ENCODE assay signal across 1 cellular context in the genomic region with DNA sequence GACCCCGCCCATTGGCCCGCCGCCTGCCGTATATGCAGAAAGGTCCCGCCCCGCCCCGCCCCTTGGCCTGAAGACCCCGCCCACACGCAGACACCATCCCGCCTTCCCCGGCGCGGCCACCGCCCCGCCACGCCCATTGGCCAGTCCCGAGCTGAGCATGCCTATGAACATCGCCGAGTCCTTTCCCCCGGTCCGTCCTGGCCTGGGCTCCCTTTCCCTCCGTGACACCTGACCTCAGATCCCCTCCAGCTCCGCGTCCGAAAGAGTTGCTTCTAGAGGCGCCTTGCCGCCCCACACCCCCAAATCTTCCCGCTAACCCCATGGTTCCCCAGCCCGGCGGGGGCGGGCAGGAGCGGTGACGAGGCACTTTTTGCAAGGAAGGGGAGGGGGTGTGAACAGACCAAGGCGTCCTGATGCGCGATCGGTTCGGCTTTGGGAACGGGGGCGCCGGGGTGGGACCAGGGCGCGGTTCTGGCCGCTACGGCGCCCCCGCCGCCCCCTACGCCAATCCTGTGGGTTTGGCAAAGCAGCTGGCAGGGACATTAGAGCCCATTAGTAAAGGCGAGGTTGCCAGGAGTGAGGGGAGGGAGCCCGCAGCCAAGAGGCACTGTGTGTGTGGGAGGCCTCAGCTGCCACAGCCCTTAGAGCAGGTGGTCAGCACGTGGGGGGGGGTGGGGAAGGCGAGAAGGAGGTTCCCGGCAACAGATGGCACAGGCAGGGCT.
TF ChIP-seq lines count a peak whose summit lies in the region.

No MANE protein-coding gene starts in this region.

TF ChIP-seq in GM12878, 131 proteins besides CTCF, POLR2A, EP300 and RAD21 (continues in another document):
- TF ChIP-seq NR2C1 (IDR thresholded peaks at IDR 0.05) = no peak
- TF ChIP-seq WRNIP1 (IDR thresholded peaks at IDR 0.05; ENCODE audit: borderline replicate concordance, low read depth, low read length) = no peak
- TF ChIP-seq IRF4 (IDR thresholded peaks at IDR 0.05; ENCODE audit: low read depth, low read length) = no peak
- no peak for TF ChIP-seq TARDBP (IDR thresholded peaks at IDR 0.05; ENCODE audit: borderline replicate concordance)
- no peak for TF ChIP-seq NFXL1 (IDR thresholded peaks at IDR 0.05; ENCODE audit: borderline replicate concordance)
- TF ChIP-seq, protein P1, sequence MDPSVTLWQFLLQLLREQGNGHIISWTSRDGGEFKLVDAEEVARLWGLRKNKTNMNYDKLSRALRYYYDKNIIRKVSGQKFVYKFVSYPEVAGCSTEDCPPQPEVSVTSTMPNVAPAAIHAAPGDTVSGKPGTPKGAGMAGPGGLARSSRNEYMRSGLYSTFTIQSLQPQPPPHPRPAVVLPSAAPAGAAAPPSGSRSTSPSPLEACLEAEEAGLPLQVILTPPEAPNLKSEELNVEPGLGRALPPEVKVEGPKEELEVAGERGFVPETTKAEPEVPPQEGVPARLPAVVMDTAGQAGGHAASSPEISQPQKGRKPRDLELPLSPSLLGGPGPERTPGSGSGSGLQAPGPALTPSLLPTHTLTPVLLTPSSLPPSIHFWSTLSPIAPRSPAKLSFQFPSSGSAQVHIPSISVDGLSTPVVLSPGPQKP (IDR thresholded peaks at IDR 0.05; ENCODE audit: low read depth, low read length) = no peak
- TF ChIP-seq, protein P2, sequence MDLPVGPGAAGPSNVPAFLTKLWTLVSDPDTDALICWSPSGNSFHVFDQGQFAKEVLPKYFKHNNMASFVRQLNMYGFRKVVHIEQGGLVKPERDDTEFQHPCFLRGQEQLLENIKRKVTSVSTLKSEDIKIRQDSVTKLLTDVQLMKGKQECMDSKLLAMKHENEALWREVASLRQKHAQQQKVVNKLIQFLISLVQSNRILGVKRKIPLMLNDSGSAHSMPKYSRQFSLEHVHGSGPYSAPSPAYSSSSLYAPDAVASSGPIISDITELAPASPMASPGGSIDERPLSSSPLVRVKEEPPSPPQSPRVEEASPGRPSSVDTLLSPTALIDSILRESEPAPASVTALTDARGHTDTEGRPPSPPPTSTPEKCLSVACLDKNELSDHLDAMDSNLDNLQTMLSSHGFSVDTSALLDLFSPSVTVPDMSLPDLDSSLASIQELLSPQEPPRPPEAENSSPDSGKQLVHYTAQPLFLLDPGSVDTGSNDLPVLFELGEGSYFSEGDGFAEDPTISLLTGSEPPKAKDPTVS (IDR thresholded peaks at IDR 0.05; ENCODE audit: low read depth, low read length) = no peak
- TF ChIP-seq, protein P3, sequence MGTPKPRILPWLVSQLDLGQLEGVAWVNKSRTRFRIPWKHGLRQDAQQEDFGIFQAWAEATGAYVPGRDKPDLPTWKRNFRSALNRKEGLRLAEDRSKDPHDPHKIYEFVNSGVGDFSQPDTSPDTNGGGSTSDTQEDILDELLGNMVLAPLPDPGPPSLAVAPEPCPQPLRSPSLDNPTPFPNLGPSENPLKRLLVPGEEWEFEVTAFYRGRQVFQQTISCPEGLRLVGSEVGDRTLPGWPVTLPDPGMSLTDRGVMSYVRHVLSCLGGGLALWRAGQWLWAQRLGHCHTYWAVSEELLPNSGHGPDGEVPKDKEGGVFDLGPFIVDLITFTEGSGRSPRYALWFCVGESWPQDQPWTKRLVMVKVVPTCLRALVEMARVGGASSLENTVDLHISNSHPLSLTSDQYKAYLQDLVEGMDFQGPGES (IDR thresholded peaks at IDR 0.05) = no peak
- no peak for TF ChIP-seq BCL11A (IDR thresholded peaks at IDR 0.05; ENCODE audit: low read depth, low read length)
- TF ChIP-seq BCLAF1 (IDR thresholded peaks at IDR 0.05) = no peak
- no peak for TF ChIP-seq TCF7 (IDR thresholded peaks at IDR 0.05; ENCODE audit: borderline replicate concordance)
- no peak for TF ChIP-seq ASH2L (IDR thresholded peaks at IDR 0.05; ENCODE audit: borderline replicate concordance, low read depth)
- TF ChIP-seq ESRRA (IDR thresholded peaks at IDR 0.05; ENCODE audit: low read length) = no peak
- TF ChIP-seq TCF3 (IDR thresholded peaks at IDR 0.05; ENCODE audit: borderline replicate concordance, insufficient read depth, low read depth, low read length) = peak; percentile 92; the same call in 1 of the 2 replicates
- no peak for TF ChIP-seq RAD51 (IDR thresholded peaks at IDR 0.05)
- TF ChIP-seq MTA3 (IDR thresholded peaks at IDR 0.05; ENCODE audit: borderline replicate concordance, low read length) = no peak
- TF ChIP-seq BCL3 (IDR thresholded peaks at IDR 0.05; ENCODE audit: borderline replicate concordance, insufficient read depth, low read depth, low read length, poor library complexity, severe bottlenecking) = no peak
- TF ChIP-seq TAF1 (IDR thresholded peaks at IDR 0.05; ENCODE audit: borderline replicate concordance, low read depth, low read length) = no peak
- TF ChIP-seq RUNX3 (IDR thresholded peaks at IDR 0.05; ENCODE audit: low read length) = no peak
- peak; percentile 24; the same call in 1 of the 2 replicates for TF ChIP-seq NRF1 (conservative IDR thresholded peaks at IDR 0.05; ENCODE audit: low read depth, low read length)
- TF ChIP-seq POLR2AphosphoS2 (IDR thresholded peaks at IDR 0.05; ENCODE audit: low read depth, low read length) = no peak
- TF ChIP-seq NFIC (IDR thresholded peaks at IDR 0.05; ENCODE audit: low read depth, low read length) = no peak
- TF ChIP-seq DPF2 (IDR thresholded peaks at IDR 0.05) = 0 out of 2 replicates have a peak, but pooled peaks have one; percentile 10
- no peak for TF ChIP-seq BMI1 (IDR thresholded peaks at IDR 0.05; ENCODE audit: borderline replicate concordance)
- no peak for TF ChIP-seq NKRF (conservative IDR thresholded peaks at IDR 0.05)
- TF ChIP-seq TCF12 (IDR thresholded peaks at IDR 0.05; ENCODE audit: low read depth, low read length) = peak; percentile 94
- TF ChIP-seq HDAC6 (IDR thresholded peaks at IDR 0.05; ENCODE audit: unreplicated experiment) = no peak
- TF ChIP-seq E2F4 (IDR thresholded peaks at IDR 0.05; ENCODE audit: low read depth, low read length) = no peak
- peak; percentile 48; the same call in 1 of the 2 replicates for TF ChIP-seq MXI1 (IDR thresholded peaks at IDR 0.05; ENCODE audit: low read depth, low read length)
- TF ChIP-seq, protein P4, sequence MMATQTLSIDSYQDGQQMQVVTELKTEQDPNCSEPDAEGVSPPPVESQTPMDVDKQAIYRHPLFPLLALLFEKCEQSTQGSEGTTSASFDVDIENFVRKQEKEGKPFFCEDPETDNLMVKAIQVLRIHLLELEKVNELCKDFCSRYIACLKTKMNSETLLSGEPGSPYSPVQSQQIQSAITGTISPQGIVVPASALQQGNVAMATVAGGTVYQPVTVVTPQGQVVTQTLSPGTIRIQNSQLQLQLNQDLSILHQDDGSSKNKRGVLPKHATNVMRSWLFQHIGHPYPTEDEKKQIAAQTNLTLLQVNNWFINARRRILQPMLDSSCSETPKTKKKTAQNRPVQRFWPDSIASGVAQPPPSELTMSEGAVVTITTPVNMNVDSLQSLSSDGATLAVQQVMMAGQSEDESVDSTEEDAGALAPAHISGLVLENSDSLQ (IDR thresholded peaks at IDR 0.05) = no peak
- TF ChIP-seq USF1 (IDR thresholded peaks at IDR 0.05; ENCODE audit: borderline replicate concordance, extremely low read length, insufficient read depth, low read depth, low read length) = peak; percentile 10
- no peak for TF ChIP-seq ETV6 (conservative IDR thresholded peaks at IDR 0.05 in 1 of 2, IDR thresholded peaks at IDR 0.05 in 1 of 2; ENCODE audit: borderline replicate concordance in 1 of 2, low read depth in 1 of 2)
- no peak for TF ChIP-seq CUX1 (IDR thresholded peaks at IDR 0.05; ENCODE audit: insufficient replicate concordance, low read depth, low read length)
- TF ChIP-seq RELA (IDR thresholded peaks at IDR 0.05; ENCODE audit: borderline replicate concordance, partially characterized antibody) = no peak
- no peak for TF ChIP-seq SUZ12 (IDR thresholded peaks at IDR 0.05; ENCODE audit: unreplicated experiment)
- TF ChIP-seq SMAD5 (IDR thresholded peaks at IDR 0.05; ENCODE audit: low read depth) = no peak
- no peak for TF ChIP-seq MEF2A (IDR thresholded peaks at IDR 0.05; ENCODE audit: insufficient read depth, low read depth, low read length)
- TF ChIP-seq CBFB (IDR thresholded peaks at IDR 0.05; ENCODE audit: low read depth) = no peak
- TF ChIP-seq KAT2A (conservative IDR thresholded peaks at IDR 0.05; ENCODE audit: control insufficient read depth, low read depth, low read length) = no peak
